ENCODE assay signal across 8 cellular contexts in the genomic region with DNA sequence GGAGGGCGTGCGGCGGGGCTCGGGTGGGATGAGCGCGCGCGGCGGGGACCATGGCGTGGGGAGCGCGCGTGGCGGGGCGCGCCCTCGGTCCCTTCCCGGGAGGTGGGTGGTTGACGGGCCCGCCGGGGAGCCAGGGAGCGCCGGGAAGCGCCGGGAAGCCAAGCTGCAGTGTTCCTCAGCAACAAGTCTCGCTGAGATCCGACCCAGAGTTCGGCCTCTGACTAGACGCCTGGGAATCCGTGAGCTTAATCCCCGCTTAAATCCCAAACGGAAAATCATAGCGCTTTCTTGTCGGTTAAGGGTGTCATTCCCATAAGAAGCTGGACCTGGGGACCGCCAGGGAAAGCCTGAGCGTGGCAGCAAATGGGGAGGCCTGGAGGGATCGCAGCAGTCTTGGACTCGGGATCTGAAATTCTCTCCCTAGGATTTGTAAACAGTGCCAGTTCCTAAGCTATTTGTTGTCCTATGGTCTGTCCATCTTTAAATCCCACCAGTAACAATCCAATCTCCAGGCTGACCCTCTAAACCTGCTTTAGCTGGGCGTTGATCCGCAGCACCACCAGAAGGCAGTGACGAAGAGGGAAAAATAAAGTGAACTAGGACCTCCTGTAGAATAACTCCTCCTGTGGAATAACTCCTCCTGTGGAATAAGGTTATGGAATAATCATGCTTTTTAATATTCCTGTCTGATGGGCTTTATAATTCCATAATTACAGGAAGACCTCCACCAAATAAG. TPM values are rescaled to one million over a fixed set of nuclear protein-coding genes. Genes with fewer than 3 reads are reported as not detected.
DNase-seq lines count a peak whose midpoint lies in the region; ATAC-seq, FAIRE-seq and TF ChIP-seq lines count a peak whose summit lies in the region.

No MANE protein-coding gene starts in this region.

- H3K9ac ChIP-seq in MM.1S (ENCODE audit: low read length) = peak overlapping the region; percentile 47; the same call in 1 of the 2 replicates

- H3K4me3 ChIP-seq in A549 (peak overlapping the region; percentile 73), MM.1S (ENCODE audit: low read length) (peak overlapping the region; percentile 75), left ventricle myocardium inferior (peak overlapping the region; percentile 83)

- H3K27me3 ChIP-seq in MM.1S (replicated peaks; ENCODE audit: insufficient read depth, low read length) (no peaks in the 10 kb centered on the region), left ventricle myocardium inferior (ENCODE audit: low read depth) (no peaks in the 10 kb centered on the region)

- WGBS in A549 (ENCODE audit: missing lambda C conversion rate) = 2% methylated on average over 22 of the region's 41 CpGs

- H4K20me1 ChIP-seq in MM.1S (ENCODE audit: insufficient read depth, low read length) = no peaks in the 10 kb centered on the region

- peak; percentile 62 to 70 for ATAC-seq in A549

- H3K4me3 Mint-ChIP-seq in activated naive CD8-positive, alpha-beta T cell treated with anti-CD3 and anti-CD28 coated beads for 36 hours = peak overlapping the region; percentile 71
- H3K4me3 Mint-ChIP-seq in progenitor cell of endocrine pancreas (ENCODE audit: low read depth) = peak overlapping the region; percentile 86

- peak overlapping the region; percentile 73 for H2AFZ ChIP-seq in MM.1S (ENCODE audit: low read length)

- H3K36me3 Mint-ChIP-seq in activated naive CD8-positive, alpha-beta T cell treated with anti-CD3 and anti-CD28 coated beads for 36 hours = no peaks in the 10 kb centered on the region
- peaks cover 4% of the 10 kb centered on the region for H3K36me3 Mint-ChIP-seq in progenitor cell of endocrine pancreas (ENCODE audit: insufficient read depth)

- peaks cover 26% of the 10 kb centered on the region for H3K4me1 Mint-ChIP-seq in activated naive CD8-positive, alpha-beta T cell treated with anti-CD3 and anti-CD28 coated beads for 36 hours
- H3K4me1 Mint-ChIP-seq in progenitor cell of endocrine pancreas (ENCODE audit: low read depth) = peaks cover 20% of the 10 kb centered on the region

- TF ChIP-seq CTCF in A549 (IDR thresholded peaks at IDR 0.05) (peak; percentile 20; the same call in 1 of the 3 replicates), GM10266 (IDR thresholded peaks at IDR 0.05; ENCODE audit: control insufficient read depth, insufficient read depth, low read depth, missing control alignments) (no peak), MM.1S (IDR thresholded peaks at IDR 0.05; ENCODE audit: low read length) (no peak), left ventricle myocardium inferior (IDR thresholded peaks at IDR 0.05; ENCODE audit: borderline replicate concordance) (no peak), progenitor cell of endocrine pancreas (IDR thresholded peaks at IDR 0.05; ENCODE audit: unreplicated experiment) (no peak)

- peak; percentile 76 for FAIRE-seq in A549 (lab: Jason Lieb, UNC)

- no peak overlapping the region for H3K27ac Mint-ChIP-seq in activated naive CD8-positive, alpha-beta T cell treated with anti-CD3 and anti-CD28 coated beads for 36 hours
- H3K27ac Mint-ChIP-seq in progenitor cell of endocrine pancreas = peak overlapping the region; percentile 94

- intact Hi-C loops in left ventricle myocardium inferior (cut with micrococcal nuclease) = no loop called here

- TF ChIP-seq POLR2A in A549 (IDR thresholded peaks at IDR 0.05; ENCODE audit: low read length) = no peak

- peaks cover 38% of the 10 kb centered on the region for H3K27me3 Mint-ChIP-seq in activated naive CD8-positive, alpha-beta T cell treated with anti-CD3 and anti-CD28 coated beads for 36 hours
- peaks cover 18% of the 10 kb centered on the region for H3K27me3 Mint-ChIP-seq in progenitor cell of endocrine pancreas

- TF ChIP-seq EP300 in A549 (IDR thresholded peaks at IDR 0.05) = no peak

- CTCF ChIA-PET in A549 (lab: Yijun Ruan, JAX) = interaction anchor here (0.6 to 7.0 kb wide), 25 partner anchors 8 to 435 kb away, joined by 3 to 68 read pairs (median 3); no protein-coding TSS in a partner anchor

- POLR2A ChIA-PET in A549 (lab: Yijun Ruan, JAX) = interaction anchor here (0.7 to 1.3 kb wide), 6 partner anchors 14 to 252 kb away, joined by 3 to 4 read pairs (median 3); no protein-coding TSS in a partner anchor

- DNase-seq in A549 (ENCODE audit: low read depth in 1 of 2, low spot score in 1 of 2) = peak; percentile 50 to 69
- DNase-seq in GM10266 (ENCODE audit: extremely low spot score) = peak; percentile 37
- DNase-seq in MM.1S = no peak
- DNase-seq in activated naive CD8-positive, alpha-beta T cell treated with anti-CD3 and anti-CD28 coated beads for 36 hours = no peak
- DNase-seq in left ventricle myocardium inferior = no peak
- DNase-seq in progenitor cell of endocrine pancreas (ENCODE audit: low spot score, unreplicated experiment) = no peak
- DNase-seq in mucosa of gallbladder (ENCODE audit: low spot score) = no peak
- no peak for DNase-seq in SKM-1 (lab: John Stamatoyannopoulos, UW; ENCODE audit: unreplicated experiment)

- no peaks in the 10 kb centered on the region for H3F3A ChIP-seq in MM.1S (ENCODE audit: insufficient read depth, low read length)

- peak; percentile 30 to 40; a peak in 3 of 5 replicates for TF ChIP-seq RAD21 in A549 (conservative IDR thresholded peaks at IDR 0.05 in 1 of 2, IDR thresholded peaks at IDR 0.05 in 1 of 2)

- H3K36me3 ChIP-seq in MM.1S (replicated peaks; ENCODE audit: insufficient read depth, low read length) (no peaks in the 10 kb centered on the region), left ventricle myocardium inferior (no peaks in the 10 kb centered on the region)

- peak overlapping the region; percentile 92 to 94 for H3K27ac ChIP-seq in A549
- H3K27ac ChIP-seq in MM.1S (ENCODE audit: low read length) = no peak overlapping the region
- H3K27ac ChIP-seq in left ventricle myocardium inferior (replicated peaks) = peak overlapping the region; percentile 97

- no peaks in the 10 kb centered on the region for H3K9me3 ChIP-seq in A549
- H3K9me3 ChIP-seq in MM.1S (replicated peaks; ENCODE audit: insufficient read depth, low read length) = no peaks in the 10 kb centered on the region
- H3K9me3 ChIP-seq in left ventricle myocardium inferior (replicated peaks) = no peaks in the 10 kb centered on the region

- H3K4me1 ChIP-seq in A549 (peaks cover 30% of the 10 kb centered on the region), MM.1S (ENCODE audit: low read length) (no peaks in the 10 kb centered on the region), left ventricle myocardium inferior (peaks cover 48% of the 10 kb centered on the region)

- H3K9me2 ChIP-seq in MM.1S (replicated peaks; ENCODE audit: insufficient read depth, low read length) = no peaks in the 10 kb centered on the region

- H3K79me2 ChIP-seq in MM.1S (ENCODE audit: low read length) = no peaks in the 10 kb centered on the region

- no peaks in the 10 kb centered on the region for H3K9me3 Mint-ChIP-seq in activated naive CD8-positive, alpha-beta T cell treated with anti-CD3 and anti-CD28 coated beads for 36 hours
- no peaks in the 10 kb centered on the region for H3K9me3 Mint-ChIP-seq in progenitor cell of endocrine pancreas (ENCODE audit: low read depth)

- H3K4me2 ChIP-seq in A549 (peak overlapping the region; percentile 80), MM.1S (ENCODE audit: low read depth, low read length) (peak overlapping the region; percentile 72)

TF ChIP-seq in A549, 52 proteins besides CTCF, POLR2A, EP300 and RAD21 (continues in another document):
- TF ChIP-seq, protein P1, sequence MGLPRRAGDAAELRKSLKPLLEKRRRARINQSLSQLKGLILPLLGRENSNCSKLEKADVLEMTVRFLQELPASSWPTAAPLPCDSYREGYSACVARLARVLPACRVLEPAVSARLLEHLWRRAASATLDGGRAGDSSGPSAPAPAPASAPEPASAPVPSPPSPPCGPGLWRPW (IDR thresholded peaks at IDR 0.05) = no peak
- TF ChIP-seq HOXB13 (CRISPR knock-in tag; IDR thresholded peaks at IDR 0.05; ENCODE audit: low read depth) (no peak), KDM5A (IDR thresholded peaks at IDR 0.05) (no peak), JUN (IDR thresholded peaks at IDR 0.05) (peak in 1 of 2 experiments; percentile 74; a peak in 2 of 5 replicates), MYC (IDR thresholded peaks at IDR 0.05; ENCODE audit: borderline replicate concordance, low read length) (0 out of 2 replicates have a peak, but pooled peaks have one; percentile 5), SMC3 (IDR thresholded peaks at IDR 0.05) (0 out of 3 replicates have a peak, but pooled peaks have one; percentile 8), NPAS2 (CRISPR knock-in tag; IDR thresholded peaks at IDR 0.05; ENCODE audit: borderline replicate concordance) (no peak), RCOR1 (IDR thresholded peaks at IDR 0.05; ENCODE audit: low read depth, low read length) (no peak), HOXB5 (CRISPR knock-in tag; IDR thresholded peaks at IDR 0.05) (no peak), CHD4 (IDR thresholded peaks at IDR 0.05; ENCODE audit: borderline replicate concordance) (no peak)
- TF ChIP-seq, protein P2, sequence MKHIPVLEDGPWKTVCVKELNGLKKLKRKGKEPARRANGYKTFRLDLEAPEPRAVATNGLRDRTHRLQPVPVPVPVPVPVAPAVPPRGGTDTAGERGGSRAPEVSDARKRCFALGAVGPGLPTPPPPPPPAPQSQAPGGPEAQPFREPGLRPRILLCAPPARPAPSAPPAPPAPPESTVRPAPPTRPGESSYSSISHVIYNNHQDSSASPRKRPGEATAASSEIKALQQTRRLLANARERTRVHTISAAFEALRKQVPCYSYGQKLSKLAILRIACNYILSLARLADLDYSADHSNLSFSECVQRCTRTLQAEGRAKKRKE (CRISPR knock-in tag; IDR thresholded peaks at IDR 0.05; ENCODE audit: low read depth) = no peak
- TF ChIP-seq, protein P3, sequence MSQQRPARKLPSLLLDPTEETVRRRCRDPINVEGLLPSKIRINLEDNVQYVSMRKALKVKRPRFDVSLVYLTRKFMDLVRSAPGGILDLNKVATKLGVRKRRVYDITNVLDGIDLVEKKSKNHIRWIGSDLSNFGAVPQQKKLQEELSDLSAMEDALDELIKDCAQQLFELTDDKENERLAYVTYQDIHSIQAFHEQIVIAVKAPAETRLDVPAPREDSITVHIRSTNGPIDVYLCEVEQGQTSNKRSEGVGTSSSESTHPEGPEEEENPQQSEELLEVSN (IDR thresholded peaks at IDR 0.05; ENCODE audit: borderline replicate concordance, low read depth) = 0 out of 2 replicates have a peak, but pooled peaks have one; percentile 29

RNA-seq across cellular contexts. Expression of a gene that starts 0.6 kb away (rescaled TPM):
- 62.9 and 78.8 TPM in 2 replicates for polyA plus RNA-seq in A549 (2011; rRNA removed)
- polyA plus RNA-seq in A549 (2012; cell fraction: cytosol; rRNA removed) = 17.2 and 19.2 TPM in 2 replicates
- polyA plus RNA-seq in A549 (2012; cell fraction: nucleus; rRNA removed) = 12.6 and 19.9 TPM in 2 replicates
- 50.3 to 56.4 TPM (median 52.7 TPM) in 3 replicates for polyA plus RNA-seq in A549 (2017; fragmentation: RNase III; extraction: RNeasy Plus Mini Kit Qiagen cat#74134 plus additional on column Dnase treatment)
- 41.5 and 47.6 TPM in 2 replicates for polyA minus RNA-seq in A549 (2011; rRNA and poly(A)+ RNA removed)
- total RNA-seq in activated naive CD8-positive, alpha-beta T cell treated with anti-CD3 and anti-CD28 coated beads for 36 hours = 10 to 100 TPM; 13.3 to 15.4 TPM
- 8.1 TPM for total RNA-seq in left ventricle myocardium inferior
- total RNA-seq in progenitor cell of endocrine pancreas = 12.3 and 14.2 TPM in 2 replicates
- total RNA-seq in mucosa of gallbladder = 14.4 TPM

Comparison
In these comparisons a context has a peak if more than half of its experiments do, and no peak if none do; other contexts are left out.
1. DNase-seq: peak in A549 (2 of 2) and GM10266 (single experiment); none in MM.1S (single experiment), activated naive CD8-positive, alpha-beta T cell treated with anti-CD3 and anti-CD28 coated beads for 36 hours (single experiment), left ventricle myocardium inferior (single experiment), progenitor cell of endocrine pancreas (single experiment), mucosa of gallbladder (single experiment) and SKM-1 (single experiment).
2. Peak in every context shown above with its lines, with median percentiles within 50 percentile points of each other: H3K4me3 ChIP-seq.